9 cellular contexts compared by ENCODE assay signal in genomic region chr16:31354394-31355291, GRCh38. TPM values are rescaled to one million over a fixed set of nuclear protein-coding genes. Genes with fewer than 3 reads are reported as not detected.
DNase-seq lines count a peak whose midpoint lies in the region; ATAC-seq and TF ChIP-seq lines count a peak whose summit lies in the region.
"Had no signal": no experiment of that assay in that cellular context is flagged by ENCODE, and none has a peak within 500 bp of the region (broad histone marks: within the 10 kb centered on the region; RNA-seq: fewer than 3 reads in every experiment).

Gene ITGAX (plus strand): TSS chr16:31355176. CDS start chr16:31355255, 79 bp downstream.

- no peaks in the 10 kb centered on the region for H3K9me3 Mint-ChIP-seq in activated naive CD8-positive, alpha-beta T cell treated with anti-CD3 and anti-CD28 coated beads, Interleukin-2, amount 50 U/mL, for 24 hours

- H3K36me3 ChIP-seq in Peyer's patch (no peaks in the 10 kb centered on the region), left lung (no peaks in the 10 kb centered on the region)
- H3K36me3 ChIP-seq: uterus had no signal

- TF ChIP-seq CTCF in Peyer's patch (IDR thresholded peaks at IDR 0.05) (no peak), left lung (IDR thresholded peaks at IDR 0.05) (no peak)

- TF ChIP-seq POLR2A in Peyer's patch (IDR thresholded peaks at IDR 0.05) = no peak

- peaks cover 0 to 14% (median 4%) of the 10 kb centered on the region in 4 donors for H3K4me1 ChIP-seq in Peyer's patch
- peaks cover 0 to 65% of the 10 kb centered on the region in 2 donors for H3K4me1 ChIP-seq in left lung
- H3K4me1 ChIP-seq: uterus had no signal

- peak within 1 kb of the TSS; percentile 92 for H3K27ac Mint-ChIP-seq in activated naive CD8-positive, alpha-beta T cell treated with anti-CD3 and anti-CD28 coated beads, Interleukin-2, amount 50 U/mL, for 24 hours

- no peaks in the 10 kb centered on the region for H3K36me3 Mint-ChIP-seq in activated naive CD8-positive, alpha-beta T cell treated with anti-CD3 and anti-CD28 coated beads, Interleukin-2, amount 50 U/mL, for 24 hours (ENCODE audit: low read depth)

- no peaks in the 10 kb centered on the region for H3K27me3 Mint-ChIP-seq in activated naive CD8-positive, alpha-beta T cell treated with anti-CD3 and anti-CD28 coated beads, Interleukin-2, amount 50 U/mL, for 24 hours

- ATAC-seq in GM18511 (IDR thresholded peaks at IDR 0.05; ENCODE audit: unreplicated experiment) = peak; percentile 70
- peak; percentile 79 for ATAC-seq in HG02798 (IDR thresholded peaks at IDR 0.05; ENCODE audit: poor library complexity, unreplicated experiment)
- ATAC-seq in activated naive CD8-positive, alpha-beta T cell treated with anti-CD3 and anti-CD28 coated beads, Interleukin-2, amount 50 U/mL, for 24 hours = peak; percentile 91
- peak; percentile 69 for ATAC-seq in left lung

- H3K27ac ChIP-seq in Peyer's patch (peak within 1 kb of the TSS in 2 of 4 donors; percentile 27 to 44), left lung (peak within 1 kb of the TSS; percentile 56 to 93)
- H3K27ac ChIP-seq: uterus had no signal

- no peaks in the 10 kb centered on the region for H3K9me3 ChIP-seq in Peyer's patch
- H3K9me3 ChIP-seq in left lung = no peaks in the 10 kb centered on the region
- H3K9me3 ChIP-seq: uterus had no signal

- H3K27me3 ChIP-seq in Peyer's patch = no peaks in the 10 kb centered on the region
- H3K27me3 ChIP-seq in left lung = peaks cover 0 to 4% of the 10 kb centered on the region in 2 donors
- H3K27me3 ChIP-seq: uterus had no signal

- peak within 1 kb of the TSS; percentile 60 for H3K4me3 Mint-ChIP-seq in activated naive CD8-positive, alpha-beta T cell treated with anti-CD3 and anti-CD28 coated beads, Interleukin-2, amount 50 U/mL, for 24 hours

- intact Hi-C loops in left lung (cut with DNase I) = no loop called here

- peaks cover 63% of the 10 kb centered on the region for H3K4me1 Mint-ChIP-seq in activated naive CD8-positive, alpha-beta T cell treated with anti-CD3 and anti-CD28 coated beads, Interleukin-2, amount 50 U/mL, for 24 hours

- DNase-seq in Peyer's patch (peak in 2 of 3 donors; percentile 62 to 74), left lung (peak; percentile 90 to 94), cerebellar cortex (ENCODE audit: low spot score) (no peak), ureter (ENCODE audit: low spot score) (no peak)
- DNase-seq in activated naive CD8-positive, alpha-beta T cell treated with anti-CD3 and anti-CD28 coated beads, Interleukin-2, amount 50 U/mL, for 24 hours = peak; percentile 86
- peak; percentile 50 to 74 for DNase-seq in stimulated activated CD8-positive, alpha-beta memory T cell treated with anti-CD3 and anti-CD28 coated beads, Interleukin-7, amount 100 ng/mL, for 4 hours (ENCODE audit: low read depth in 2 of 2)

- H3K4me3 ChIP-seq in Peyer's patch (no peak within 1 kb of the TSS), left lung (peak within 1 kb of the TSS in 1 of 2 donors; percentile 56)
- H3K4me3 ChIP-seq: uterus had no signal

RNA-seq across cellular contexts. Expression of gene ITGAX, which starts in this region (rescaled TPM):
- total RNA-seq in Peyer's patch (10 to 100 TPM in 1 of 4 donors, 1 to 10 TPM in 1, under 1 TPM in 1, not detected in 1; 0.70 to 18.2 (median 2.5) TPM), left lung (100 to 1,000 TPM in 1 of 2 donors, 10 to 100 TPM in 1; 71.5 to 134 TPM), ureter (9.6 TPM)

Comparison
In these comparisons a context has a peak if more than half of its experiments do, and no peak if none do; other contexts are left out.
1. DNase-seq: peak in Peyer's patch (2 of 3), activated naive CD8-positive, alpha-beta T cell treated with anti-CD3 and anti-CD28 coated beads, Interleukin-2, amount 50 U/mL, for 24 hours (single experiment), left lung (2 of 2) and stimulated activated CD8-positive, alpha-beta memory T cell treated with anti-CD3 and anti-CD28 coated beads, Interleukin-7, amount 100 ng/mL, for 4 hours (2 of 2); none in cerebellar cortex (single experiment) and ureter (single experiment).
2. Peak in every context shown above with its lines, with median percentiles within 50 percentile points of each other: ATAC-seq.